In the genomic region with DNA sequence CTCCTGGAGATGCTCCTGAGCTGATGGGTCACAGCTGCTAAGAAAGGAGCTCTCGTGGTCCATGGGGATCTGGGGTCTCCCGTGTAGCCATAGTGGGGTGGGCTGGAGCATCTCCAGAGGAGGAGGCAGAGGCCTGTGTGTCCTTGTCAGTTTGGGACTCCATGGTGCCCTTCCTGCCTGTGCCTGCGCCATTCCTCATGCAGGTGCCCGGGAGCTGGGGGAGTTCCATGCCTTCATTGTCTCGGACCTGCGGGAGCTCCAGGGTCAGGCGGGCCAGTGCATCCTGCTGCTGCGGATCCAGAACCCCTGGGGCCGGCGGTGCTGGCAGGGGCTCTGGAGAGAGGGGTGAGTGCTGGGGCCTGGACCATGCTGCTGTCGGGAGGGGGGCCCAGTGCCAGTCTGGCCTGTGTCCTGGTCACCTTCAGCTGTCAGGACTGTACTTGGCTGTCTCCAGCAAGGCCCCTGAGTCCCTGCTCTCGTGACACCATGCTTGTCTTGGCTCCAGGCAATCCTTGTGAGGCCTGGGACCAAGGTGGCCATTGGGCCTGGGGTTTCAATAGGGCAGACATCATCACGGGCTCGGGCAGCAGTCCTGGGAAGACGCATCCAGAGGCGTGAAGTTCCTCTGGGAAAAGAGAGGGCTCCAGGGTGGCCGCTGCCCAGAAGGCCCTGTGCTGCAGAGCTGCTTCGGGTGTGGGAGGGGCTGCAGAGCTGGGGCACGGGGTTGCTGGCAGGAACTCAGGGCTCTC, we compare ENCODE assay signal across 19 cellular contexts. TPM values are rescaled to one million over a fixed set of nuclear protein-coding genes. Genes with fewer than 3 reads are reported as not detected.
DNase-seq lines count a peak whose midpoint lies in the region; ATAC-seq, FAIRE-seq and TF ChIP-seq lines count a peak whose summit lies in the region.
"Had no signal": no experiment of that assay in that cellular context is flagged by ENCODE, and none has a peak within 500 bp of the region (broad histone marks: within the 10 kb centered on the region; RNA-seq: fewer than 3 reads in every experiment).

No MANE protein-coding gene starts in this region.

- peak; percentile 26 for DNase-seq in activated CD4-positive, CD25-positive, alpha-beta regulatory T cell treated with anti-CD3 and anti-CD28 coated beads, Interleukin-2, amount 50 U/mL, for 72 hours
- DNase-seq in activated CD4-positive, CD25-positive, alpha-beta regulatory T cell (lab: John Stamatoyannopoulos, UW), result no peak
- no peak for DNase-seq in GM12878 (ENCODE audit: low read depth, low spot score)
- DNase-seq in kidney, result peak; percentile 70
- DNase-seq in sigmoid colon, result peak; percentile 61
- DNase-seq in NCI-H510A (lab: John Stamatoyannopoulos, UW), result no peak
- DNase-seq in ecto neural progenitor cell (ENCODE audit: low spot score), result no peak
- DNase-seq in superior temporal gyrus (ENCODE audit: extremely low spot score), result no peak
- DNase-seq: NCI-H1092; NCI-H2107; OCI-M1; stimulated activated CD4-positive, alpha-beta T cell treated with anti-CD3 and anti-CD28 coated beads, Interleukin-4, amount 100 ng/mL, for 4 hours had no signal

- RAD21 ChIA-PET in GM12878 (lab: Charles Lee; ENCODE audit: unreplicated experiment), result no interaction called here

- H2AFZ ChIP-seq in GM12878 (ENCODE audit: control insufficient read depth, low read depth, low read length), result no peak overlapping the region

- H3K27me3 ChIP-seq in GM12878 (replicated peaks in 1 of 2; ENCODE audit: control insufficient read depth in 2 of 2, insufficient read depth in 2 of 2, low read length in 1 of 2) (no peaks in the 10 kb centered on the region), sigmoid colon (no peaks in the 10 kb centered on the region)
- H3K27me3 ChIP-seq: gastroesophageal sphincter had no signal

- SMC1A ChIA-PET in GM12878 (lab: Charles Lee; ENCODE audit: uncharacterized antibody, unreplicated experiment), result no interaction called here

- H3K4me2 ChIP-seq in GM12878 (ENCODE audit: control insufficient read depth, insufficient read depth), result no peak overlapping the region
- H3K4me2 ChIP-seq: KMS-11 had no signal

- no peak for ATAC-seq in GM12878
- ATAC-seq: activated CD4-positive, CD25-positive, alpha-beta regulatory T cell treated with anti-CD3 and anti-CD28 coated beads, Interleukin-2, amount 50 U/mL, for 24 hours; gastroesophageal sphincter; HCT116 had no signal

- BruUV-seq in GM12878 (replicated peaks; lab: Mats Ljungman, UMichigan), result no TSS peak

- H3K4me3 ChIP-seq in GM12878 (no peak overlapping the region), kidney (ENCODE audit: low read length in 2 of 2) (no peak overlapping the region), sigmoid colon (no peak overlapping the region)
- H3K4me3 ChIP-seq: gastroesophageal sphincter, skin epidermis had no signal

- H3K9ac ChIP-seq in GM12878 (ENCODE audit: control insufficient read depth, insufficient read depth, low read length), result no peak overlapping the region
- H3K9ac ChIP-seq in kidney (ENCODE audit: low read length in 2 of 2), result no peak overlapping the region
- H3K9ac ChIP-seq: KMS-11 had no signal

- POLR2A ChIA-PET in GM12878 (lab: Charles Lee), result no interaction called here

- intact Hi-C loops in GM12878 (cut with micrococcal nuclease; ENCODE audit: unreplicated experiment) (no loop called here), kidney (cut with DNase I) (no loop called here), sigmoid colon (cut with DNase I) (no loop called here)

- TF ChIP-seq EP300 in GM12878 (IDR thresholded peaks at IDR 0.05; ENCODE audit: borderline replicate concordance in 1 of 2, control insufficient read depth in 1 of 2, low read depth in 2 of 2, low read length in 2 of 2) (no peak), sigmoid colon (IDR thresholded peaks at IDR 0.05) (no peak)

- H3K36me3 ChIP-seq in GM12878 (ENCODE audit: control insufficient read depth in 2 of 2, insufficient read depth in 2 of 2, low read length in 1 of 2), result peaks cover 2 to 24% of the 10 kb centered on the region in 2 experiments; a peak in 3 of 4 replicates
- peaks cover 10 to 14% of the 10 kb centered on the region in 2 donors for H3K36me3 ChIP-seq in kidney (ENCODE audit: control insufficient read depth in 1 of 2, insufficient read depth in 2 of 2, low read length in 2 of 2)
- peaks cover 0 to 54% (median 29%) of the 10 kb centered on the region in 4 donors for H3K36me3 ChIP-seq in sigmoid colon

- H3K79me2 ChIP-seq in GM12878 (ENCODE audit: control insufficient read depth, insufficient read depth, low read length), result peaks cover 4% of the 10 kb centered on the region

- no peaks in the 10 kb centered on the region for H4K20me1 ChIP-seq in GM12878 (ENCODE audit: control insufficient read depth, insufficient read depth)

- in situ Hi-C loops in GM12878 (cut with MboI), result no loop called here

- WGBS in GM12878 (ENCODE audit: insufficient coverage, insufficient replicate concordance, low lambda C conversion rate, missing lambda C conversion rate), result 95% methylated on average over 19 of the region's 19 CpGs
- 95% methylated on average over 19 of the region's 19 CpGs for WGBS in sigmoid colon, 2 donors

- H3K9me3 ChIP-seq in GM12878 (replicated peaks; ENCODE audit: control insufficient read depth, insufficient read depth, low read length), result no peaks in the 10 kb centered on the region
- no peaks in the 10 kb centered on the region for H3K9me3 ChIP-seq in kidney (ENCODE audit: control insufficient read depth in 1 of 2, low read length in 2 of 2)
- no peaks in the 10 kb centered on the region for H3K9me3 ChIP-seq in sigmoid colon
- H3K9me3 ChIP-seq: gastroesophageal sphincter had no signal

- no peak for FAIRE-seq in GM12878 (lab: Jason Lieb, UNC)
- no peak for FAIRE-seq in kidney (lab: Jason Lieb, UNC)

- H3K4me1 ChIP-seq in GM12878 (ENCODE audit: control insufficient read depth, insufficient read depth, low read length) (no peaks in the 10 kb centered on the region; the same call in 1 of the 2 replicates), kidney (ENCODE audit: control insufficient read depth in 1 of 2, insufficient read depth in 1 of 2, low read depth in 1 of 2, low read length in 2 of 2) (no peaks in the 10 kb centered on the region), sigmoid colon (peaks cover 0 to 40% (median 27%) of the 10 kb centered on the region in 4 donors)

- CTCF ChIA-PET in GM12878 (lab: Yijun Ruan, JAX), result no interaction called here

- no peak overlapping the region for H3K27ac ChIP-seq in GM12878 (ENCODE audit: control insufficient read depth, insufficient read depth)
- H3K27ac ChIP-seq in kidney (ENCODE audit: low read depth in 2 of 2, low read length in 2 of 2), result no peak overlapping the region
- H3K27ac ChIP-seq in sigmoid colon, result no peak overlapping the region
- H3K27ac ChIP-seq: 22Rv1, gastroesophageal sphincter, KMS-11, skin epidermis had no signal

- no peak for TF ChIP-seq RAD21 in GM12878 (IDR thresholded peaks at IDR 0.05; ENCODE audit: insufficient read depth, low read depth, low read length)

- no peak for TF ChIP-seq CTCF in GM12878 (IDR thresholded peaks at IDR 0.05 in 2 of 3, conservative IDR thresholded peaks at IDR 0.05 in 1 of 3; ENCODE audit: control insufficient read depth in 2 of 3, extremely low read depth in 1 of 3, insufficient read depth in 1 of 3, low read depth in 3 of 3, low read length in 3 of 3)
- TF ChIP-seq CTCF in kidney (IDR thresholded peaks at IDR 0.05; ENCODE audit: borderline replicate concordance, extremely low read depth, insufficient read depth), result no peak
- no peak for TF ChIP-seq CTCF in sigmoid colon (IDR thresholded peaks at IDR 0.05)

- TF ChIP-seq POLR2A in GM12878 (IDR thresholded peaks at IDR 0.05; ENCODE audit: low read depth, low read length) (0 out of 2 replicates have a peak, but pooled peaks have one; percentile 22), sigmoid colon (IDR thresholded peaks at IDR 0.05) (no peak)

RNA-seq across cellular contexts. Expression of gene CAPN10, which starts 7.3 kb away (rescaled TPM):
- 79.8 and 82.5 TPM in 2 replicates for total RNA-seq in GM12878 (2013; cell fraction: nucleolus; rRNA removed)
- 26.6 and 32.9 TPM in 2 replicates for total RNA-seq in GM12878 (2014; rRNA removed)
- 8.4 and 12.4 TPM in 2 replicates for total RNA-seq in GM12878 (2014; rRNA removed; fragmentation: Illumina TruSeq; extraction: Trizol)
- 31.5 and 40.6 TPM in 2 replicates for total RNA-seq in GM12878 (2021)
- 4.5 TPM for polyA plus RNA-seq in GM12878 (2011; ENCODE audit: low read depth)
- 6.0 and 10.3 TPM in 2 replicates for polyA plus RNA-seq in GM12878 (2011; rRNA removed)
- polyA plus RNA-seq in GM12878 (2011; cell fraction: cytosol; rRNA removed), result 9.9 and 23.2 TPM in 2 replicates
- 159 and 187 TPM in 2 replicates for polyA plus RNA-seq in GM12878 (2011; cell fraction: nucleus; rRNA removed)
- polyA plus RNA-seq in GM12878 (2012), result 19.0 and 21.0 TPM in 2 replicates
- 2.4 and 7.3 TPM in 2 replicates for polyA plus RNA-seq in GM12878 (2014; fragmentation: Illumina TruSeq; extraction: Trizol)
- polyA plus RNA-seq in GM12878 (2014; fragmentation: Nextera tagmentation; extraction: Ambion mirVana), result 1 to 10 TPM in 1 of 2 experiments, under 1 TPM in 1; 0.37 to 1.6 TPM
- polyA plus RNA-seq in GM12878 (2014; rRNA removed), result 38.2 and 46.0 TPM in 2 replicates
- polyA plus RNA-seq in GM12878 (2016; fragmentation: Nextera tagmentation; extraction: Ambion mirVana), result 10 to 100 TPM; 22.6 to 27.1 TPM
- 7.5 and 13.8 TPM in 2 replicates for polyA minus RNA-seq in GM12878 (2011; rRNA and poly(A)+ RNA removed)
- polyA minus RNA-seq in GM12878 (2011; cell fraction: cytosol; rRNA and poly(A)+ RNA removed), result 7.4 and 9.0 TPM in 2 replicates
- 31.7 and 59.3 TPM in 2 replicates for polyA minus RNA-seq in GM12878 (2011; cell fraction: nucleus; rRNA and poly(A)+ RNA removed)
- total RNA-seq in kidney, result 50.9 TPM
- 26.3 TPM for polyA plus RNA-seq in kidney (ENCODE audit: insufficient read depth, low read depth, low replicate concordance)
- total RNA-seq in sigmoid colon, result 10 to 100 TPM; 10.5 to 27.7 (median 16.3) TPM
- 10 to 100 TPM; 11.4 to 33.0 (median 16.4) TPM for polyA plus RNA-seq in sigmoid colon

RNA-seq across cellular contexts. Expression of gene RNPEPL1, which starts 25.6 kb away (rescaled TPM):
- total RNA-seq in GM12878 (2013; cell fraction: nucleolus; rRNA removed), result 20.1 and 20.4 TPM in 2 replicates
- total RNA-seq in GM12878 (2014; rRNA removed) (18.1 and 21.6 TPM in 2 replicates), GM12878 (2014; rRNA removed; fragmentation: Illumina TruSeq; extraction: Trizol) (5.4 and 6.2 TPM in 2 replicates), GM12878 (2021) (49.5 and 53.5 TPM in 2 replicates), kidney (77.4 TPM), sigmoid colon (10 to 100 TPM; 23.1 to 87.8 (median 28.4) TPM)
- 13.5 TPM for polyA plus RNA-seq in GM12878 (2011; ENCODE audit: low read depth)
- polyA plus RNA-seq in GM12878 (2011; rRNA removed) (2.2 and 5.4 TPM in 2 replicates), GM12878 (2014; fragmentation: Illumina TruSeq; extraction: Trizol) (1.1 and 6.7 TPM in 2 replicates), GM12878 (2014; fragmentation: Nextera tagmentation; extraction: Ambion mirVana) (1 to 10 TPM in 1 of 2 experiments, under 1 TPM in 1; 0.24 to 1.2 TPM), GM12878 (2014; rRNA removed) (32.0 and 42.9 TPM in 2 replicates), GM12878 (2016; fragmentation: Nextera tagmentation; extraction: Ambion mirVana) (1 to 10 TPM; 6.9 to 9.6 TPM), kidney (ENCODE audit: insufficient read depth, low read depth, low replicate concordance) (65.4 TPM), sigmoid colon (100 to 1,000 TPM in 2 of 3 donors, 10 to 100 TPM in 1; 64.3 to 136 (median 102) TPM)
- polyA plus RNA-seq in GM12878 (2011; cell fraction: cytosol; rRNA removed), result 16.9 and 21.7 TPM in 2 replicates
- 81.1 and 82.2 TPM in 2 replicates for polyA plus RNA-seq in GM12878 (2011; cell fraction: nucleus; rRNA removed)
- polyA plus RNA-seq in GM12878 (2012), result 34.1 and 38.3 TPM in 2 replicates
- polyA minus RNA-seq in GM12878 (2011; rRNA and poly(A)+ RNA removed), result 8.1 and 20.4 TPM in 2 replicates
- 23.8 and 30.4 TPM in 2 replicates for polyA minus RNA-seq in GM12878 (2011; cell fraction: cytosol; rRNA and poly(A)+ RNA removed)
- 12.5 and 29.9 TPM in 2 replicates for polyA minus RNA-seq in GM12878 (2011; cell fraction: nucleus; rRNA and poly(A)+ RNA removed)

RNA-seq across cellular contexts. Expression of gene GPR35, which starts 31.4 kb away (rescaled TPM):
- 8.6 and 8.8 TPM in 2 replicates for total RNA-seq in GM12878 (2013; cell fraction: nucleolus; rRNA removed)
- total RNA-seq in GM12878 (2014; rRNA removed) (0.76 and 1.6 TPM in 2 replicates), GM12878 (2014; rRNA removed; fragmentation: Illumina TruSeq; extraction: Trizol) (0.14 TPM in 1 of 2 replicates, not detected in the other), GM12878 (2021) (0.56 and 1.1 TPM in 2 replicates), kidney (6.7 TPM), sigmoid colon (1 to 10 TPM; 1.3 to 7.8 (median 3.5) TPM)
- polyA plus RNA-seq in GM12878 (2011; ENCODE audit: low read depth), result 0.62 TPM
- polyA plus RNA-seq in GM12878 (2011; rRNA removed) (0.43 and 0.75 TPM in 2 replicates), GM12878 (2014; fragmentation: Illumina TruSeq; extraction: Trizol) (0.18 TPM in 1 of 2 replicates, not detected in the other), GM12878 (2014; fragmentation: Nextera tagmentation; extraction: Ambion mirVana) (not detected), GM12878 (2014; rRNA removed) (0.74 and 1.3 TPM in 2 replicates), GM12878 (2016; fragmentation: Nextera tagmentation; extraction: Ambion mirVana) (under 1 TPM; 0.14 to 0.32 TPM), kidney (ENCODE audit: insufficient read depth, low read depth, low replicate concordance) (1.7 TPM), sigmoid colon (10 to 100 TPM; 28.2 to 76.6 (median 33.0) TPM)
- 2.9 and 3.1 TPM in 2 replicates for polyA plus RNA-seq in GM12878 (2011; cell fraction: cytosol; rRNA removed)
- 4.4 TPM in 2 replicates for polyA plus RNA-seq in GM12878 (2011; cell fraction: nucleus; rRNA removed)
- 1.8 and 2.4 TPM in 2 replicates for polyA plus RNA-seq in GM12878 (2012)
- polyA minus RNA-seq in GM12878 (2011; rRNA and poly(A)+ RNA removed), result 2.0 and 3.3 TPM in 2 replicates
- 1.7 TPM in 1 of 2 replicates, not detected in the other for polyA minus RNA-seq in GM12878 (2011; cell fraction: cytosol; rRNA and poly(A)+ RNA removed)
- polyA minus RNA-seq in GM12878 (2011; cell fraction: nucleus; rRNA and poly(A)+ RNA removed), result 0.97 and 1.1 TPM in 2 replicates
- total RNA-seq: G401 had no signal

RNA-seq across cellular contexts. Expression of gene DUSP28, which starts 33.7 kb away (rescaled TPM):
- 10.4 and 11.4 TPM in 2 replicates for total RNA-seq in GM12878 (2013; cell fraction: nucleolus; rRNA removed)
- 8.2 and 8.6 TPM in 2 replicates for total RNA-seq in GM12878 (2014; rRNA removed)
- 3.4 and 3.6 TPM in 2 replicates for total RNA-seq in GM12878 (2014; rRNA removed; fragmentation: Illumina TruSeq; extraction: Trizol)
- total RNA-seq in GM12878 (2021), result 4.8 and 5.2 TPM in 2 replicates
- 3.1 TPM for polyA plus RNA-seq in GM12878 (2011; ENCODE audit: low read depth)
- polyA plus RNA-seq in GM12878 (2011; rRNA removed), result 9.5 and 11.0 TPM in 2 replicates
- polyA plus RNA-seq in GM12878 (2011; cell fraction: cytosol; rRNA removed), result 6.3 and 6.4 TPM in 2 replicates
- 3.7 and 5.9 TPM in 2 replicates for polyA plus RNA-seq in GM12878 (2011; cell fraction: nucleus; rRNA removed)
- 7.7 and 8.3 TPM in 2 replicates for polyA plus RNA-seq in GM12878 (2012)
- 4.4 and 4.6 TPM in 2 replicates for polyA plus RNA-seq in GM12878 (2014; fragmentation: Illumina TruSeq; extraction: Trizol)
- 1 to 10 TPM; 2.5 to 3.0 TPM for polyA plus RNA-seq in GM12878 (2014; fragmentation: Nextera tagmentation; extraction: Ambion mirVana)
- 6.2 and 7.6 TPM in 2 replicates for polyA plus RNA-seq in GM12878 (2014; rRNA removed)
- polyA plus RNA-seq in GM12878 (2016; fragmentation: Nextera tagmentation; extraction: Ambion mirVana), result 10 to 100 TPM; 11.6 to 12.5 TPM
- 7.6 and 10.9 TPM in 2 replicates for polyA minus RNA-seq in GM12878 (2011; rRNA and poly(A)+ RNA removed)
- 1.7 and 3.6 TPM in 2 replicates for polyA minus RNA-seq in GM12878 (2011; cell fraction: cytosol; rRNA and poly(A)+ RNA removed)
- 6.4 and 11.9 TPM in 2 replicates for polyA minus RNA-seq in GM12878 (2011; cell fraction: nucleus; rRNA and poly(A)+ RNA removed)
- total RNA-seq in kidney, result 7.0 TPM
- 5.9 TPM for polyA plus RNA-seq in kidney (ENCODE audit: insufficient read depth, low read depth, low replicate concordance)
- 10 to 100 TPM in 1 of 4 donors, 1 to 10 TPM in 3; 4.6 to 10.2 (median 7.6) TPM for total RNA-seq in sigmoid colon
- 1 to 10 TPM; 5.0 to 5.4 (median 5.1) TPM for polyA plus RNA-seq in sigmoid colon

RNA-seq across cellular contexts. Expression of gene ANKMY1, which starts 36.1 kb away (rescaled TPM):
- total RNA-seq in GM12878 (2013; cell fraction: nucleolus; rRNA removed), result 30.8 and 36.5 TPM in 2 replicates
- total RNA-seq in GM12878 (2014; rRNA removed), result 8.4 and 11.5 TPM in 2 replicates
- total RNA-seq in GM12878 (2014; rRNA removed; fragmentation: Illumina TruSeq; extraction: Trizol), result 9.6 and 10.7 TPM in 2 replicates
- total RNA-seq in GM12878 (2021), result 15.3 and 19.6 TPM in 2 replicates
- polyA plus RNA-seq in GM12878 (2011; ENCODE audit: low read depth), result 5.1 TPM
- 5.8 and 7.3 TPM in 2 replicates for polyA plus RNA-seq in GM12878 (2011; rRNA removed)
- 9.3 and 9.6 TPM in 2 replicates for polyA plus RNA-seq in GM12878 (2011; cell fraction: cytosol; rRNA removed)
- polyA plus RNA-seq in GM12878 (2011; cell fraction: nucleus; rRNA removed), result 17.5 and 21.5 TPM in 2 replicates
- 9.4 and 9.8 TPM in 2 replicates for polyA plus RNA-seq in GM12878 (2012)
- polyA plus RNA-seq in GM12878 (2014; fragmentation: Illumina TruSeq; extraction: Trizol), result 9.0 and 15.1 TPM in 2 replicates
- polyA plus RNA-seq in GM12878 (2014; fragmentation: Nextera tagmentation; extraction: Ambion mirVana), result 1 to 10 TPM; 1.1 to 2.4 TPM
- 11.6 and 13.8 TPM in 2 replicates for polyA plus RNA-seq in GM12878 (2014; rRNA removed)
- 10 to 100 TPM; 10.3 to 11.5 TPM for polyA plus RNA-seq in GM12878 (2016; fragmentation: Nextera tagmentation; extraction: Ambion mirVana)
- 12.7 and 18.9 TPM in 2 replicates for polyA minus RNA-seq in GM12878 (2011; rRNA and poly(A)+ RNA removed)
- 6.4 and 8.2 TPM in 2 replicates for polyA minus RNA-seq in GM12878 (2011; cell fraction: cytosol; rRNA and poly(A)+ RNA removed)
- polyA minus RNA-seq in GM12878 (2011; cell fraction: nucleus; rRNA and poly(A)+ RNA removed), result 13.8 and 23.8 TPM in 2 replicates
- total RNA-seq in kidney, result 22.1 TPM
- polyA plus RNA-seq in kidney (ENCODE audit: insufficient read depth, low read depth, low replicate concordance), result 3.0 TPM
- 10 to 100 TPM in 2 of 4 donors, 1 to 10 TPM in 2; 6.7 to 14.0 (median 9.6) TPM for total RNA-seq in sigmoid colon
- 1 to 10 TPM; 3.6 to 9.4 (median 3.9) TPM for polyA plus RNA-seq in sigmoid colon

Comparison
In these comparisons a context has a peak if more than half of its experiments do, and no peak if none do; other contexts are left out.
1. DNase-seq: peak in activated CD4-positive, CD25-positive, alpha-beta regulatory T cell treated with anti-CD3 and anti-CD28 coated beads, Interleukin-2, amount 50 U/mL, for 72 hours (single experiment), kidney (single experiment) and sigmoid colon (single experiment); none in activated CD4-positive, CD25-positive, alpha-beta regulatory T cell (0 of 4), GM12878 (single experiment), NCI-H510A (single experiment), ecto neural progenitor cell (single experiment) and superior temporal gyrus (single experiment).